Comparison of ENCODE assay signal across 31 cellular contexts in the genomic region with DNA sequence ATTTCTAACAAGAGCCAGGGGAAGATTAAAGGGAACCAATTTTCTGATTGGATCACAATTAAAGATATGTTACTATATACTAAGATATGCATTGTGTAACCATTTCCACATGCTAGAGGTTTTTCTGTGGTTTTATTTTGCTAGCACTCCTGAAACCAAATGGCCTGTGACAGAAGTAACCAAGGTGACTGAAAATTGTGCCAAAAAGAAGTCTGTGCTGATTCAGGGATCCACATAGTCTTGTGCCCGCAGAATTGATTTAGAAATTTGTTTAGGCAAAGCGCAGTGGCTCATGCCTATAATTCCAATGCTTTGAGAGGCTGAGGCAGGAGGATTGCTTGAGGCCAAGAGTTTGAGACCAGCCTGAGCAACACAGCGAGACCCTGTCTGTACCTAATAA. TPM values are rescaled to one million over a fixed set of nuclear protein-coding genes. Genes with fewer than 3 reads are reported as not detected.
"Had no signal": no experiment of that assay in that cellular context is flagged by ENCODE, and none has a peak within 500 bp of the region (broad histone marks: within the 10 kb centered on the region; RNA-seq: fewer than 3 reads in every experiment).

No MANE protein-coding gene starts in this region.

- DNase-seq: activated CD4-positive, alpha-beta T cell treated with anti-CD3 and anti-CD28 coated beads, Interleukin-2, amount 10 ng/mL, durations not matched to agents 7 days and 5 days; activated CD4-positive, CD25-positive, alpha-beta regulatory T cell treated with anti-CD3 and anti-CD28 coated beads, Interleukin-2, amount 50 U/mL, for 72 hours; activated CD8-positive, alpha-beta memory T cell treated with anti-CD3 and anti-CD28 coated beads, Interleukin-2, amount 10 ng/mL, durations not matched to agents 7 days and 5 days; activated CD8-positive, alpha-beta T cell treated with anti-CD3 and anti-CD28 coated beads for 36 hours; activated naive CD4-positive, alpha-beta T cell treated with Interleukin-2 at 50 U/mL for 16 hours; activated naive CD8-positive, alpha-beta T cell treated with anti-CD3 and anti-CD28 coated beads, Interleukin-2, amount 10 ng/mL, durations not matched to agents 7 days and 5 days; activated T-cell treated with anti-CD3 and anti-CD28 coated beads for 4 hours; activated T-cell treated with anti-CD3 and anti-CD28 coated beads, Interleukin-2, amount 50 U/mL, for 72 hours; cerebellar nuclear complex; colonic mucosa; effector CD8-positive, alpha-beta T cell; head of caudate nucleus; hippocampal formation; left colon; naive B cell; nephron progenitor cell; ovary; psoas muscle; stimulated activated CD4-positive, alpha-beta T cell treated with anti-CD3 and anti-CD28 coated beads, Interleukin-15, amount 100 ng/mL, for 24 hours; stimulated activated CD4-positive, alpha-beta T cell treated with anti-CD3 and anti-CD28 coated beads, Interleukin-2, amount 100 ng/mL, for 24 hours; stimulated activated naive B cell treated with anti-CD40 and anti-IgM and Interleukin-4, amounts not matched to agents 10 μg/mL and 1 μg/mL and 100 μg/mL, for 72 hours had no signal

- ATAC-seq: activated CD8-positive, alpha-beta memory T cell treated with anti-CD3 and anti-CD28 coated beads, Interleukin-2, amount 10 ng/mL, durations not matched to agents 7 days and 5 days; activated CD8-positive, alpha-beta T cell treated with anti-CD3 and anti-CD28 coated beads for 36 hours; activated T-cell treated with anti-CD3 and anti-CD28 coated beads, Interleukin-2, amount 50 U/mL, for 72 hours; gastroesophageal sphincter; left colon; psoas muscle; stimulated activated naive B cell treated with anti-CD40 and anti-IgM and Interleukin-4, amounts not matched to agents 10 μg/mL and 1 μg/mL and 100 μg/mL, for 72 hours had no signal

- H3K4me1 ChIP-seq: ascending aorta, colonic mucosa had no signal

- H3K27ac ChIP-seq: ascending aorta, cardiac muscle cell, colonic mucosa, epithelial cell of prostate, gastroesophageal sphincter, neutrophil, ovary, psoas muscle, right atrium auricular region, suprapubic skin, tibial nerve had no signal

- H3K27me3 ChIP-seq: ascending aorta, cardiac muscle cell, colonic mucosa, gastroesophageal sphincter, ovary, right atrium auricular region, suprapubic skin, tibial nerve had no signal

- H3K36me3 ChIP-seq: ascending aorta, cardiac muscle cell, colonic mucosa, gastroesophageal sphincter, neutrophil, ovary, right atrium auricular region, suprapubic skin had no signal

- FAIRE-seq: endometrium, keratinocyte had no signal

- H3K9me3 ChIP-seq: ascending aorta, colonic mucosa, gastroesophageal sphincter, neutrophil, ovary, psoas muscle, right atrium auricular region, suprapubic skin, tibial nerve had no signal

- H3K4me3 ChIP-seq: ascending aorta, cardiac muscle cell, colonic mucosa, gastroesophageal sphincter, ovary, psoas muscle, right atrium auricular region, suprapubic skin, tibial nerve had no signal

RNA-seq across cellular contexts. Expression of a gene that starts 1.8 kb away (rescaled TPM):
- total RNA-seq: activated CD4-positive, alpha-beta T cell treated with anti-CD3 and anti-CD28 coated beads, Interleukin-2, amount 10 ng/mL, durations not matched to agents 7 days and 5 days had no signal
